Comparison of ENCODE assay signal across 10 cellular contexts in genomic region chr6:137824502-137824879, GRCh38. TPM values are rescaled to one million over a fixed set of nuclear protein-coding genes. Genes with fewer than 3 reads are reported as not detected.
DNase-seq lines count a peak whose midpoint lies in the region; ATAC-seq and TF ChIP-seq lines count a peak whose summit lies in the region.
"Had no signal": no experiment of that assay in that cellular context is flagged by ENCODE, and none has a peak within 500 bp of the region (broad histone marks: within the 10 kb centered on the region; RNA-seq: fewer than 3 reads in every experiment).

No MANE protein-coding gene starts in this region.

- peak overlapping the region; percentile 24 for H3K27ac Mint-ChIP-seq in Caco-2 (ENCODE audit: unreplicated experiment)
- peak overlapping the region; percentile 95 to 97 for H3K27ac Mint-ChIP-seq in T-cell

- intact Hi-C loops in Caco-2 (cut with micrococcal nuclease; ENCODE audit: unreplicated experiment): no loop called here
- intact Hi-C loops in esophagus muscularis mucosa (cut with DNase I): loop anchor here (5.0 kb wide), 1 partner anchor 43 kb away; the partner anchor contains the start of gene TNFAIP3
- intact Hi-C loops in aorta (cut with DNase I): no loop called here
- intact Hi-C loops in testis (cut with DNase I; ENCODE audit: low total_unique reads): no loop called here

- H3K9ac ChIP-seq in parathyroid adenoma: no peak overlapping the region

- H3K4me3 Mint-ChIP-seq in Caco-2 (ENCODE audit: unreplicated experiment) (no peak overlapping the region), T-cell (peak overlapping the region; percentile 70 to 81 (median 76))

- H3K9me3 ChIP-seq in Caco-2: no peaks in the 10 kb centered on the region
- H3K9me3 ChIP-seq in esophagus muscularis mucosa: no peaks in the 10 kb centered on the region
- no peaks in the 10 kb centered on the region for H3K9me3 ChIP-seq in parathyroid adenoma (ENCODE audit: control insufficient read depth, low read length)
- no peaks in the 10 kb centered on the region for H3K9me3 ChIP-seq in aorta (ENCODE audit: control insufficient read depth, low read length)
- no peaks in the 10 kb centered on the region for H3K9me3 ChIP-seq in testis

- DNase-seq in Caco-2 (no peak), T-cell (no peak), esophagus muscularis mucosa (ENCODE audit: extremely low spot score) (no peak), aorta (no peak), testis (no peak), ureter (ENCODE audit: low spot score) (no peak), retina (no peak)
- DNase-seq: kidney had no signal

- 19% methylated on average over 2 of the region's 2 CpGs for WGBS in esophagus muscularis mucosa
- WGBS in aorta, 2 donors: 65 to 73% methylated on average over 2 of the region's 2 CpGs
- WGBS in testis, 2 donors: 56 to 63% methylated on average over 2 of the region's 2 CpGs

- ATAC-seq in T-cell (replicated peaks in 1 of 4) (peak in 3 of 4 experiments; percentile 17 to 33 (median 21)), aorta (ENCODE audit: low FRiP score) (no peak)

- TF ChIP-seq EP300 in esophagus muscularis mucosa (IDR thresholded peaks at IDR 0.05): no peak

- H3K36me3 ChIP-seq in Caco-2 (ENCODE audit: control insufficient read depth, insufficient read depth, low read length) (no peaks in the 10 kb centered on the region), esophagus muscularis mucosa (no peaks in the 10 kb centered on the region), parathyroid adenoma (ENCODE audit: control insufficient read depth, insufficient read depth, low read length) (no peaks in the 10 kb centered on the region), aorta (ENCODE audit: control insufficient read depth in 1 of 2, insufficient read depth in 2 of 2, low read length in 1 of 2) (no peaks in the 10 kb centered on the region), testis (ENCODE audit: low read depth, missing control alignments) (no peaks in the 10 kb centered on the region)

- peak overlapping the region; percentile 65 for H2AFZ ChIP-seq in parathyroid adenoma

- peaks cover 13% of the 10 kb centered on the region for H3K4me1 Mint-ChIP-seq in Caco-2 (ENCODE audit: low read depth, unreplicated experiment)
- H3K4me1 Mint-ChIP-seq in T-cell: peaks cover 82 to 91% (median 89%) of the 10 kb centered on the region in 3 donors

- CTCF ChIA-PET in Caco-2 (lab: Charles Lee): no interaction called here
- CTCF ChIA-PET in T-cell (lab: Charles Lee): interaction anchor here (0.6 to 2.7 kb wide), 22 partner anchors 9 to 1550 kb away, joined by 3 to 24 read pairs (median 6); partner anchors contain the start of genes CITED2 (in 1 of the 2) and TNFAIP3 (in 1 of the 2)

- H3K27ac ChIP-seq in esophagus muscularis mucosa (replicated peaks in 1 of 4) (peak overlapping the region; percentile 69 to 75 (median 72)), parathyroid adenoma (peak overlapping the region; percentile 13), aorta (ENCODE audit: low read depth in 1 of 2, low read length in 2 of 2) (no peak overlapping the region), testis (no peak overlapping the region)

- TF ChIP-seq POLR2A in esophagus muscularis mucosa (IDR thresholded peaks at IDR 0.05; ENCODE audit: low read depth) (no peak), testis (IDR thresholded peaks at IDR 0.05) (no peak)

- no TSS peak for BruUV-seq in Caco-2 (replicated peaks; lab: Mats Ljungman, UMichigan)

- POLR2A ChIA-PET in Caco-2 (lab: Charles Lee): interaction anchor here (0.5 to 0.6 kb wide), 2 partner anchors 24 to 100 kb away, joined by 4 to 5 read pairs; no protein-coding TSS in a partner anchor
- POLR2A ChIA-PET in T-cell (lab: Charles Lee): interaction anchor here (0.5 to 4.8 kb wide), 33 partner anchors 9 to 1335 kb away, joined by 3 to 185 read pairs (median 7); partner anchors contain the start of gene TNFAIP3 (in 2 of the 2)

- H3K36me3 Mint-ChIP-seq in Caco-2 (ENCODE audit: insufficient read depth, unreplicated experiment): no peaks in the 10 kb centered on the region
- H3K36me3 Mint-ChIP-seq in T-cell: no peaks in the 10 kb centered on the region

- H3K4me1 ChIP-seq in Caco-2 (no peaks in the 10 kb centered on the region), esophagus muscularis mucosa (peaks cover 15 to 58% (median 51%) of the 10 kb centered on the region in 4 donors), parathyroid adenoma (peaks cover 4% of the 10 kb centered on the region), aorta (ENCODE audit: control insufficient read depth in 1 of 2, insufficient read depth in 2 of 2, low read length in 2 of 2) (no peaks in the 10 kb centered on the region), testis (peaks cover 28% of the 10 kb centered on the region)

- H3K27me3 Mint-ChIP-seq in Caco-2 (ENCODE audit: insufficient read depth, unreplicated experiment) (no peaks in the 10 kb centered on the region), T-cell (no peaks in the 10 kb centered on the region)
- H3K27me3 Mint-ChIP-seq: progenitor cell of endocrine pancreas had no signal

- H3K9me3 Mint-ChIP-seq in Caco-2 (ENCODE audit: unreplicated experiment) (no peaks in the 10 kb centered on the region), T-cell (peaks cover 0 to 3% (median 0%) of the 10 kb centered on the region in 3 donors)

- no peaks in the 10 kb centered on the region for H3K79me2 ChIP-seq in parathyroid adenoma

- H3K27me3 ChIP-seq in Caco-2 (replicated peaks; ENCODE audit: control insufficient read depth, insufficient read depth, low read length) (no peaks in the 10 kb centered on the region), esophagus muscularis mucosa (no peaks in the 10 kb centered on the region), parathyroid adenoma (ENCODE audit: control insufficient read depth, insufficient read depth, low read length) (no peaks in the 10 kb centered on the region), aorta (ENCODE audit: control insufficient read depth in 1 of 2, insufficient read depth in 2 of 2, low read length in 1 of 2) (no peaks in the 10 kb centered on the region), testis (no peaks in the 10 kb centered on the region)

- H3K4me3 ChIP-seq in Caco-2 (ENCODE audit: low read depth, low read length) (no peak overlapping the region), esophagus muscularis mucosa (peak overlapping the region in 2 of 4 donors; percentile 1 to 2), parathyroid adenoma (ENCODE audit: low read depth, low read length) (peak overlapping the region; percentile 0), aorta (ENCODE audit: low read length in 2 of 2) (no peak overlapping the region), testis (no peak overlapping the region)

- TF ChIP-seq CTCF in Caco-2 (IDR thresholded peaks at IDR 0.05; ENCODE audit: insufficient read depth in 1 of 2, low read depth in 1 of 2, low read length in 1 of 2, severe bottlenecking in 1 of 2, unreplicated experiment in 1 of 2) (no peak), esophagus muscularis mucosa (IDR thresholded peaks at IDR 0.05) (no peak), parathyroid adenoma (IDR thresholded peaks at IDR 0.05) (no peak), testis (IDR thresholded peaks at IDR 0.05) (no peak)

- peak overlapping the region; percentile 32 for H3K4me2 ChIP-seq in parathyroid adenoma (ENCODE audit: low read length)

RNA-seq across cellular contexts. Expression of gene TNFAIP3, which starts 42.6 kb away (rescaled TPM):
- total RNA-seq in Caco-2 (2022) (45.7 and 50.4 TPM in 2 replicates), T-cell (1,000 to 10,000 TPM in 2 of 5 donors, 100 to 1,000 TPM in 3; 109 to 2,994 (median 145) TPM), esophagus muscularis mucosa (10 to 100 TPM; 21.0 to 54.3 (median 29.8) TPM), aorta (10 to 100 TPM; 22.0 to 40.2 TPM), testis (10 to 100 TPM; 12.6 to 15.2 TPM), ureter (31.0 TPM)
- polyA plus RNA-seq in aorta (1 to 10 TPM; 4.9 to 5.6 TPM), testis (ENCODE audit: insufficient read depth, low read depth, low replicate concordance) (25.1 TPM)

Comparison
In these comparisons a context has a peak if more than half of its experiments do, and no peak if none do; other contexts are left out.
1. H3K27ac ChIP-seq: peak in esophagus muscularis mucosa (4 of 4) and parathyroid adenoma (single experiment); none in aorta (0 of 2) and testis (0 of 2).